15 cellular contexts compared by ENCODE assay signal in genomic region chr22:25697978-25698377, GRCh38.
"Had no signal": no experiment of that assay in that cellular context is flagged by ENCODE, and none has a peak within 500 bp of the region (broad histone marks: within the 10 kb centered on the region; RNA-seq: fewer than 3 reads in every experiment).

No MANE protein-coding gene starts in this region.

- DNase-seq: activated CD4-positive, alpha-beta T cell treated with anti-CD3 and anti-CD28 coated beads, Interleukin-2, amount 50 U/mL, for 4 hours; activated CD4-positive, CD25-positive, alpha-beta regulatory T cell treated with anti-CD3 and anti-CD28 coated beads, Interleukin-2, amount 50 U/mL, for 72 hours; activated gamma-delta T cell treated with Interleukin-2 at 50 U/mL for 16 hours; activated T-cell treated with anti-CD3 and anti-CD28 coated beads, Interleukin-2, amount 50 U/mL, for 72 hours; body of pancreas; caudate nucleus; endodermal cell; foreskin fibroblast; left cardiac atrium; natural killer cell; nucleus accumbens; spleen; stimulated activated naive CD4-positive, alpha-beta T cell treated with Interleukin-2 at 50 U/mL for 16 hours had no signal

- H3K27ac Mint-ChIP-seq: activated T-cell treated with anti-CD3 and anti-CD28 coated beads, Interleukin-2, amount 50 U/mL, for 72 hours; natural killer cell; type B pancreatic cell had no signal

- H3K27ac ChIP-seq: body of pancreas, epithelial cell of prostate had no signal

- H3K27me3 Mint-ChIP-seq: type B pancreatic cell had no signal

- H3K36me3 Mint-ChIP-seq: natural killer cell had no signal

- H3K4me1 Mint-ChIP-seq: endodermal cell, natural killer cell had no signal

- H3K9me3 Mint-ChIP-seq: activated T-cell treated with anti-CD3 and anti-CD28 coated beads, Interleukin-2, amount 50 U/mL, for 72 hours; endodermal cell; natural killer cell; type B pancreatic cell had no signal

- ATAC-seq: activated T-cell treated with anti-CD3 and anti-CD28 coated beads, Interleukin-2, amount 50 U/mL, for 72 hours; body of pancreas; left cardiac atrium; natural killer cell had no signal

- H3K4me1 ChIP-seq: body of pancreas had no signal

- H3K4me3 ChIP-seq: body of pancreas, spleen had no signal

- H3K27me3 ChIP-seq: body of pancreas, spleen had no signal

- H3K4me3 Mint-ChIP-seq: activated T-cell treated with anti-CD3 and anti-CD28 coated beads, Interleukin-2, amount 50 U/mL, for 72 hours; endodermal cell; natural killer cell; type B pancreatic cell had no signal

- H3K9me3 ChIP-seq: body of pancreas, spleen had no signal
